Comparison of ENCODE assay signal across 1 cellular context in the genomic region with DNA sequence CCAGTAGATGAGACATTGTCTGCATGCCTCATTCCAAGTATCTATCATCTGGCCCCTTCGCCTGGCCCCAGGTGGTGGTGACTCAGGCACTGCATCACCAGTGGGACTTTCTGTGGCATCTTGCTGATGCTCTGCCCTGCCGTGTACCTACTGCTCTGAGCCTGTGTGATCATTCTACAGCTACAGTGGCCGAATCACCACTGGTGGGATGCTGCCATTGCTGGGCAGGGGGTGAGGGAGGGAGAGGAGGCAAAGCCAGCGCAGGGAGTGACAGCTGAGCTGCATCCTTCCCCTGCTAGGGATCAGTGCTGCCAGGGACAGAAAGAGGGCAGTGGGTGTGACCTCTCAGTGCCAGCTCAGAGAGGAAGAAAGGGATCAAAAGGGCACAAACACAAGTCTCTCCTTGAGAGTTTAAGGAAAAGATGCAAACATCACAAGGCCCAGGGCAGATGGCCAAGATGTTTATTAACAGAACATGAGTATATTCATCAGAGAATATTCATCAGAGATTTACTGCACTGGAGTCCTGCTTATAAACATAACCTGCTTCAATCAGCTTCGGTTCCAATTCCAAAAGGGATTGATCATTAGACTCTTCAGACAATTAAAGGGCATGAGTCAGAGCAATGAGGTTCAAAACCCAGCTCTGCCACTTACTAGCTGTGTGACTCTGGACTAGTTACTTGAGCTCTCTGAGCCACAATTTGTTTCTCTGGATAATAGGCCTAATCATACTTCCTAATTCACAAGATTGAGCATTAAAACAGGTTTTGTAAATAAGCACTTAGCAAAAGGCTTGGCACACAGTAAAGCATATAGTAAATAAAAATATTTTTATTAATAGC.
TF ChIP-seq lines count a peak whose summit lies in the region.

No MANE protein-coding gene starts in this region.

TF ChIP-seq in H1, 55 proteins besides CTCF, POLR2A, EP300 and RAD21:
- TF ChIP-seq, protein P1, sequence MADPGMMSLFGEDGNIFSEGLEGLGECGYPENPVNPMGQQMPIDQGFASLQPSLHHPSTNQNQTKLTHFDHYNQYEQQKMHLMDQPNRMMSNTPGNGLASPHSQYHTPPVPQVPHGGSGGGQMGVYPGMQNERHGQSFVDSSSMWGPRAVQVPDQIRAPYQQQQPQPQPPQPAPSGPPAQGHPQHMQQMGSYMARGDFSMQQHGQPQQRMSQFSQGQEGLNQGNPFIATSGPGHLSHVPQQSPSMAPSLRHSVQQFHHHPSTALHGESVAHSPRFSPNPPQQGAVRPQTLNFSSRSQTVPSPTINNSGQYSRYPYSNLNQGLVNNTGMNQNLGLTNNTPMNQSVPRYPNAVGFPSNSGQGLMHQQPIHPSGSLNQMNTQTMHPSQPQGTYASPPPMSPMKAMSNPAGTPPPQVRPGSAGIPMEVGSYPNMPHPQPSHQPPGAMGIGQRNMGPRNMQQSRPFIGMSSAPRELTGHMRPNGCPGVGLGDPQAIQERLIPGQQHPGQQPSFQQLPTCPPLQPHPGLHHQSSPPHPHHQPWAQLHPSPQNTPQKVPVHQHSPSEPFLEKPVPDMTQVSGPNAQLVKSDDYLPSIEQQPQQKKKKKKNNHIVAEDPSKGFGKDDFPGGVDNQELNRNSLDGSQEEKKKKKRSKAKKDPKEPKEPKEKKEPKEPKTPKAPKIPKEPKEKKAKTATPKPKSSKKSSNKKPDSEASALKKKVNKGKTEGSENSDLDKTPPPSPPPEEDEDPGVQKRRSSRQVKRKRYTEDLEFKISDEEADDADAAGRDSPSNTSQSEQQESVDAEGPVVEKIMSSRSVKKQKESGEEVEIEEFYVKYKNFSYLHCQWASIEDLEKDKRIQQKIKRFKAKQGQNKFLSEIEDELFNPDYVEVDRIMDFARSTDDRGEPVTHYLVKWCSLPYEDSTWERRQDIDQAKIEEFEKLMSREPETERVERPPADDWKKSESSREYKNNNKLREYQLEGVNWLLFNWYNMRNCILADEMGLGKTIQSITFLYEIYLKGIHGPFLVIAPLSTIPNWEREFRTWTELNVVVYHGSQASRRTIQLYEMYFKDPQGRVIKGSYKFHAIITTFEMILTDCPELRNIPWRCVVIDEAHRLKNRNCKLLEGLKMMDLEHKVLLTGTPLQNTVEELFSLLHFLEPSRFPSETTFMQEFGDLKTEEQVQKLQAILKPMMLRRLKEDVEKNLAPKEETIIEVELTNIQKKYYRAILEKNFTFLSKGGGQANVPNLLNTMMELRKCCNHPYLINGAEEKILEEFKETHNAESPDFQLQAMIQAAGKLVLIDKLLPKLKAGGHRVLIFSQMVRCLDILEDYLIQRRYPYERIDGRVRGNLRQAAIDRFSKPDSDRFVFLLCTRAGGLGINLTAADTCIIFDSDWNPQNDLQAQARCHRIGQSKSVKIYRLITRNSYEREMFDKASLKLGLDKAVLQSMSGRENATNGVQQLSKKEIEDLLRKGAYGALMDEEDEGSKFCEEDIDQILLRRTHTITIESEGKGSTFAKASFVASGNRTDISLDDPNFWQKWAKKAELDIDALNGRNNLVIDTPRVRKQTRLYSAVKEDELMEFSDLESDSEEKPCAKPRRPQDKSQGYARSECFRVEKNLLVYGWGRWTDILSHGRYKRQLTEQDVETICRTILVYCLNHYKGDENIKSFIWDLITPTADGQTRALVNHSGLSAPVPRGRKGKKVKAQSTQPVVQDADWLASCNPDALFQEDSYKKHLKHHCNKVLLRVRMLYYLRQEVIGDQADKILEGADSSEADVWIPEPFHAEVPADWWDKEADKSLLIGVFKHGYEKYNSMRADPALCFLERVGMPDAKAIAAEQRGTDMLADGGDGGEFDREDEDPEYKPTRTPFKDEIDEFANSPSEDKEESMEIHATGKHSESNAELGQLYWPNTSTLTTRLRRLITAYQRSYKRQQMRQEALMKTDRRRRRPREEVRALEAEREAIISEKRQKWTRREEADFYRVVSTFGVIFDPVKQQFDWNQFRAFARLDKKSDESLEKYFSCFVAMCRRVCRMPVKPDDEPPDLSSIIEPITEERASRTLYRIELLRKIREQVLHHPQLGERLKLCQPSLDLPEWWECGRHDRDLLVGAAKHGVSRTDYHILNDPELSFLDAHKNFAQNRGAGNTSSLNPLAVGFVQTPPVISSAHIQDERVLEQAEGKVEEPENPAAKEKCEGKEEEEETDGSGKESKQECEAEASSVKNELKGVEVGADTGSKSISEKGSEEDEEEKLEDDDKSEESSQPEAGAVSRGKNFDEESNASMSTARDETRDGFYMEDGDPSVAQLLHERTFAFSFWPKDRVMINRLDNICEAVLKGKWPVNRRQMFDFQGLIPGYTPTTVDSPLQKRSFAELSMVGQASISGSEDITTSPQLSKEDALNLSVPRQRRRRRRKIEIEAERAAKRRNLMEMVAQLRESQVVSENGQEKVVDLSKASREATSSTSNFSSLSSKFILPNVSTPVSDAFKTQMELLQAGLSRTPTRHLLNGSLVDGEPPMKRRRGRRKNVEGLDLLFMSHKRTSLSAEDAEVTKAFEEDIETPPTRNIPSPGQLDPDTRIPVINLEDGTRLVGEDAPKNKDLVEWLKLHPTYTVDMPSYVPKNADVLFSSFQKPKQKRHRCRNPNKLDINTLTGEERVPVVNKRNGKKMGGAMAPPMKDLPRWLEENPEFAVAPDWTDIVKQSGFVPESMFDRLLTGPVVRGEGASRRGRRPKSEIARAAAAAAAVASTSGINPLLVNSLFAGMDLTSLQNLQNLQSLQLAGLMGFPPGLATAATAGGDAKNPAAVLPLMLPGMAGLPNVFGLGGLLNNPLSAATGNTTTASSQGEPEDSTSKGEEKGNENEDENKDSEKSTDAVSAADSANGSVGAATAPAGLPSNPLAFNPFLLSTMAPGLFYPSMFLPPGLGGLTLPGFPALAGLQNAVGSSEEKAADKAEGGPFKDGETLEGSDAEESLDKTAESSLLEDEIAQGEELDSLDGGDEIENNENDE (IDR thresholded peaks at IDR 0.05; ENCODE audit: insufficient replicate concordance, low read length), result no peak
- TF ChIP-seq TCF12 (IDR thresholded peaks at IDR 0.05; ENCODE audit: low read depth, low read length) (no peak), MAFK (IDR thresholded peaks at IDR 0.05; ENCODE audit: low read depth, low read length) (no peak), RNF2 (IDR thresholded peaks at IDR 0.05; ENCODE audit: borderline replicate concordance, low read depth, low read length, missing control alignments, poor library complexity, severe bottlenecking) (no peak), CHD2 (IDR thresholded peaks at IDR 0.05; ENCODE audit: low read length) (no peak), SP1 (IDR thresholded peaks at IDR 0.05; ENCODE audit: low read depth, low read length) (no peak), JUN (IDR thresholded peaks at IDR 0.05; ENCODE audit: low read depth, low read length) (no peak), POLR2AphosphoS5 (IDR thresholded peaks at IDR 0.05; ENCODE audit: low read depth, low read length) (no peak), NANOG (IDR thresholded peaks at IDR 0.05; ENCODE audit: insufficient read depth, low read depth, low read length, poor library complexity, severe bottlenecking) (no peak), SP4 (IDR thresholded peaks at IDR 0.05; ENCODE audit: low read length) (no peak), SAP30 (IDR thresholded peaks at IDR 0.05; ENCODE audit: insufficient read depth, insufficient replicate concordance, low read length) (no peak), CREB1 (IDR thresholded peaks at IDR 0.05) (no peak), CBX5 (IDR thresholded peaks at IDR 0.05; ENCODE audit: low read depth, low read length) (no peak), KDM1A (IDR thresholded peaks at IDR 0.05; ENCODE audit: borderline replicate concordance, low read length) (no peak), FOSL1 (IDR thresholded peaks at IDR 0.05; ENCODE audit: insufficient read depth, low read depth, low read length) (no peak)
